Comparison of ENCODE assay signal across 1 cellular context in genomic region chr22:45224988-45225731, GRCh38.
TF ChIP-seq lines count a peak whose summit lies in the region.

No MANE protein-coding gene starts in this region.

TF ChIP-seq in IMR-90, 13 proteins besides CTCF, POLR2A, EP300 and RAD21 (continued from another document):
- no peak for TF ChIP-seq USF2 (IDR thresholded peaks at IDR 0.05; ENCODE audit: low read depth, low read length)
- no peak for TF ChIP-seq NFE2L2 (IDR thresholded peaks at IDR 0.05; ENCODE audit: low read depth, low read length)
- TF ChIP-seq FOS (IDR thresholded peaks at IDR 0.05; ENCODE audit: low read depth, low read length) = no peak
- no peak for TF ChIP-seq CEBPB (IDR thresholded peaks at IDR 0.05; ENCODE audit: low read depth, low read length)
- no peak for TF ChIP-seq BHLHE40 (IDR thresholded peaks at IDR 0.05; ENCODE audit: low read depth, low read length)
- no peak for TF ChIP-seq CHD1 (IDR thresholded peaks at IDR 0.05; ENCODE audit: low read depth, low read length)
- no peak for TF ChIP-seq MAFK (IDR thresholded peaks at IDR 0.05; ENCODE audit: low read depth, low read length)
- TF ChIP-seq ELK1 (IDR thresholded peaks at IDR 0.05; ENCODE audit: borderline replicate concordance, low read depth, low read length) = no peak
